Comparison of ENCODE assay signal across 8 cellular contexts in the genomic region with DNA sequence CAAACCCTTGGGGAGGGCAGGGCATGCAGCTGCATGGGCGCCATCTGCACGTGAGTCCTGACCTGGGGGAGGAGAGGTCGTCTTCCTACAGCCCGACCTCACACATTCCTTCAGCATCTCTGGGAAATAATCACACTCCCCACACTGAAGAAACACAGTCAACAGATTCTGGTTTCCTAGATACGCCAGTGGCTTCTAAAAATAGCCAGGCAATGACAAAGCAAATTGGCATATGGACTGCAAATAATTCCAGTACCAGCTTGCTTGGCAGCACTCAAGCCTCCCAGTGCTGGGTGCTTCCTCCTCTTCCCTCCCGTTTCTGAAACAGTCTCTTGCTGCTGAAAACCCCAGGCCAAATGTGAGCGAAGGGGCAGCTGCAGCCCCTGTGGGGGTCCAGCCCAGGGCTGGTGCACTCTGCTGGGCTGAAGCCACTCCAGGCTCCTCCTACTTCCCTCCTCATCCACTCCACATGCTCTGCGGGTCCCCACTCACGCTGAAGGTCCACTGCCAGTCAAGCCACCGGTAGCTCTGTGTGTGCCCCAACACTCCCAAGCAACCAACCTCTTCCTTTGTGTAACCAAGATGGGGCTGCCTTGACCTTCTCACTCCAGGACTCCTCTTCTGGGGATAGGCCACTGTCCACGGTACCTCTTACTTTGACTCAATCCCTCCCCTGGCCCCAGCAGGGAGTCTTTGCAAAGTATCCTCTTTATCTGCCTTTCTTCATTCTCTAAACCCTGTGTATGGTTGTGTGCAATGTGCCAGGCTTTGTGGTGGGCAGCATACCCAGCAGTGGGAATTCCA.
A peak's percentile ranks its signal among the peaks of the same experiment; 100 is the strongest.
DNase-seq lines count a peak whose midpoint lies in the region; ATAC-seq and TF ChIP-seq lines count a peak whose summit lies in the region.

No MANE protein-coding gene starts in this region.

- no peak for TF ChIP-seq CTCF in breast epithelium (IDR thresholded peaks at IDR 0.05)
- no peak for TF ChIP-seq CTCF in lung (IDR thresholded peaks at IDR 0.05; ENCODE audit: control extremely low read depth, extremely low read depth)
- no peak for TF ChIP-seq CTCF in CD4-positive, alpha-beta T cell (IDR thresholded peaks at IDR 0.05)

- no peaks in the 10 kb centered on the region for H3K36me3 ChIP-seq in breast epithelium
- H3K36me3 ChIP-seq in lung (ENCODE audit: control insufficient read depth in 2 of 2, insufficient read depth in 2 of 2, low read length in 2 of 2) = no peaks in the 10 kb centered on the region

- no peak overlapping the region for H3K4me3 ChIP-seq in breast epithelium
- H3K4me3 ChIP-seq in lung = no peak overlapping the region

- no peaks in the 10 kb centered on the region for H3K9me3 ChIP-seq in breast epithelium
- no peaks in the 10 kb centered on the region for H3K9me3 ChIP-seq in lung (ENCODE audit: control insufficient read depth in 2 of 2, insufficient read depth in 1 of 2, low read length in 1 of 2)
- no peaks in the 10 kb centered on the region for H3K9me3 ChIP-seq in CD4-positive, alpha-beta T cell (ENCODE audit: control insufficient read depth, low read length)

- peak overlapping the region; percentile 5 to 25 for H3K27ac ChIP-seq in breast epithelium
- H3K27ac ChIP-seq in lung (ENCODE audit: low read depth in 1 of 2, low read length in 1 of 2) = peak overlapping the region; percentile 21 to 79
- no peak overlapping the region for H3K27ac ChIP-seq in CD4-positive, alpha-beta T cell (ENCODE audit: low read depth, low read length)

- intact Hi-C loops in breast epithelium (cut with DNase I; ENCODE audit: low total_unique reads) = no loop called here
- intact Hi-C loops in CD4-positive, alpha-beta T cell (cut with DNase I, micrococcal nuclease) = no loop called here

- no peaks in the 10 kb centered on the region for H3K9me3 Mint-ChIP-seq in CD4-positive, alpha-beta T cell

- H3K27me3 Mint-ChIP-seq in CD4-positive, alpha-beta T cell = peaks cover 54% of the 10 kb centered on the region

- no peak overlapping the region for H3K4me3 Mint-ChIP-seq in CD4-positive, alpha-beta T cell

- H3K36me3 Mint-ChIP-seq in CD4-positive, alpha-beta T cell (ENCODE audit: low read depth) = no peaks in the 10 kb centered on the region

- no peaks in the 10 kb centered on the region for H3K4me1 Mint-ChIP-seq in CD4-positive, alpha-beta T cell (ENCODE audit: low read depth)

- CTCF ChIA-PET in CD4-positive, alpha-beta T cell (lab: Charles Lee) = no interaction called here

- ATAC-seq in lung (ENCODE audit: insufficient read depth, low FRiP score) (peak; percentile 74), HG02970 (IDR thresholded peaks at IDR 0.05; ENCODE audit: low FRiP score, unreplicated experiment) (no peak), HG03460 (IDR thresholded peaks at IDR 0.05; ENCODE audit: unreplicated experiment) (no peak), HG03025 (IDR thresholded peaks at IDR 0.05; ENCODE audit: low FRiP score, unreplicated experiment) (no peak)
- ATAC-seq in CD4-positive, alpha-beta T cell (ENCODE audit: poor library complexity) = no peak

- DNase-seq in AG08396 (ENCODE audit: low spot score) = peak; percentile 51
- peak; percentile 39 for DNase-seq in NCI-H1417 treated with DMSO at 0.1 percent for 48 hours (lab: John Stamatoyannopoulos, UW)
- peak in 1 of 2 donors; percentile 39 for DNase-seq in breast epithelium (ENCODE audit: low spot score in 2 of 2)
- DNase-seq in lung (ENCODE audit: low spot score) = no peak
- DNase-seq in CD4-positive, alpha-beta T cell = no peak

- TF ChIP-seq POLR2A in breast epithelium (IDR thresholded peaks at IDR 0.05) = no peak

- no peaks in the 10 kb centered on the region for H3K4me1 ChIP-seq in breast epithelium
- H3K4me1 ChIP-seq in lung (ENCODE audit: control insufficient read depth in 2 of 2, insufficient read depth in 2 of 2, low read length in 2 of 2) = peaks cover 2 to 6% of the 10 kb centered on the region in 2 donors

- POLR2A ChIA-PET in CD4-positive, alpha-beta T cell (lab: Charles Lee) = no interaction called here

- H3K27me3 ChIP-seq in breast epithelium (no peaks in the 10 kb centered on the region), lung (ENCODE audit: control insufficient read depth, insufficient read depth) (no peaks in the 10 kb centered on the region)
- H3K27me3 ChIP-seq in CD4-positive, alpha-beta T cell (ENCODE audit: control insufficient read depth, insufficient read depth, low read length) = peaks cover 15% of the 10 kb centered on the region

- no peak overlapping the region for H3K27ac Mint-ChIP-seq in CD4-positive, alpha-beta T cell

- 26 to 39% methylated on average over 11 of the region's 11 CpGs for WGBS in lung, 2 donors

Comparison
In these comparisons a context has a peak if more than half of its experiments do, and no peak if none do; other contexts are left out.
1. DNase-seq: peak in AG08396 (single experiment) and NCI-H1417 treated with DMSO at 0.1 percent for 48 hours (single experiment); none in lung (single experiment) and CD4-positive, alpha-beta T cell (0 of 10).